In the genomic region with DNA sequence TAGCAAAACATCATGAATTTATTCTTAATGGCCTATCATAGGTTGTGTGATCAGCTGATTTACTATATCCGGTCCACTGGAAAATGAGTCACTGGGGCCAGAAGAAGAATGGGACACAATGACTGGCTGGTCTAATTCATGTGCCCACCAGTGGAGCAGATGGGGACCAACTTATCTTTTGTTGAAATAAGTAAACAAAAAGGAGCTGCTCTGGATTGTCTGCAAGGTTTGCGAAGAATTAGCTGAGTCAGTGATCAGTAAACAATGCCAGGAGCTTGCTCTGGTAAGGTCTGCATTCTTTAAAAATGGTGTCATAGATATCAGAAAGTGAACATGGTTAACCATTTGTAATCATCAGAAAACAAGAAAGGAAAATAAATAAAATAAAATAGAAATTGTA, we compare ENCODE assay signal across 11 cellular contexts.
DNase-seq lines count a peak whose midpoint lies in the region; ATAC-seq, FAIRE-seq and TF ChIP-seq lines count a peak whose summit lies in the region.
"Had no signal": no experiment of that assay in that cellular context is flagged by ENCODE, and none has a peak within 500 bp of the region (broad histone marks: within the 10 kb centered on the region; RNA-seq: fewer than 3 reads in every experiment).

No MANE protein-coding gene starts in this region.

- H3K27ac ChIP-seq in SJSA1 = peak overlapping the region; percentile 67
- H3K27ac ChIP-seq in tibial nerve = no peak overlapping the region
- H3K27ac ChIP-seq: right lobe of liver had no signal

- ATAC-seq in GM18858 (IDR thresholded peaks at IDR 0.05; ENCODE audit: unreplicated experiment) (no peak), HG03039 (IDR thresholded peaks at IDR 0.05; ENCODE audit: unreplicated experiment) (no peak)

- H3K9me3 ChIP-seq in SJSA1 (replicated peaks) (no peaks in the 10 kb centered on the region), tibial nerve (no peaks in the 10 kb centered on the region)
- H3K9me3 ChIP-seq: right lobe of liver had no signal

- no peak for TF ChIP-seq EP300 in tibial nerve (IDR thresholded peaks at IDR 0.05)

- no peak for TF ChIP-seq CTCF in tibial nerve (IDR thresholded peaks at IDR 0.05)

- 57 to 62% methylated on average over 2 of the region's 2 CpGs for WGBS in tibial nerve, 2 donors

- peaks cover 17% of the 10 kb centered on the region for H3K4me1 ChIP-seq in SJSA1 (replicated peaks)
- H3K4me1 ChIP-seq in tibial nerve = no peaks in the 10 kb centered on the region
- H3K4me1 ChIP-seq: right lobe of liver had no signal

- H3K4me3 ChIP-seq in SJSA1 = no peak overlapping the region
- H3K4me3 ChIP-seq in tibial nerve = no peak overlapping the region
- H3K4me3 ChIP-seq: right lobe of liver had no signal

- H3K27me3 ChIP-seq in SJSA1 (replicated peaks) (no peaks in the 10 kb centered on the region), tibial nerve (no peaks in the 10 kb centered on the region)
- H3K27me3 ChIP-seq: right lobe of liver had no signal

- DNase-seq in SIG-M5 treated with dmso at 0.1 percent for 504 hours (lab: John Stamatoyannopoulos, UW; ENCODE audit: unreplicated experiment) = peak; percentile 25
- no peak for DNase-seq in SIG-M5 (lab: John Stamatoyannopoulos, UW)
- DNase-seq in SJSA1 (ENCODE audit: low read depth in 1 of 2, low spot score in 2 of 2) = peak; percentile 78
- DNase-seq in glomerular endothelial cell (ENCODE audit: extremely low read depth, low read depth, low spot score) = peak; percentile 80
- DNase-seq in urothelium cell line (ENCODE audit: low spot score) = peak; percentile 78
- DNase-seq in tibial nerve (ENCODE audit: low spot score in 2 of 2) = no peak
- DNase-seq: left cardiac atrium, NCI-H1436 treated with DMSO at 0.1 percent for 48 hours, right lobe of liver had no signal

- TF ChIP-seq POLR2A in tibial nerve (IDR thresholded peaks at IDR 0.05) = no peak

- no peak for FAIRE-seq in urothelium cell line (lab: Jason Lieb, UNC)

- H3K36me3 ChIP-seq in SJSA1 (no peaks in the 10 kb centered on the region), tibial nerve (no peaks in the 10 kb centered on the region)
- H3K36me3 ChIP-seq: right lobe of liver had no signal

Comparison
In these comparisons a context has a peak if more than half of its experiments do, and no peak if none do; other contexts are left out.
1. DNase-seq: peak in SIG-M5 treated with dmso at 0.1 percent for 504 hours (single experiment), SJSA1 (2 of 2), glomerular endothelial cell (single experiment) and urothelium cell line (single experiment); none in SIG-M5 (single experiment) and tibial nerve (0 of 2).